8 cellular contexts compared by ENCODE assay signal in genomic region chr1:23809751-23810171, GRCh38. TPM values are rescaled to one million over a fixed set of nuclear protein-coding genes. Genes with fewer than 3 reads are reported as not detected.
DNase-seq lines count a peak whose midpoint lies in the region; ATAC-seq and TF ChIP-seq lines count a peak whose summit lies in the region.

No MANE protein-coding gene starts in this region.

- TF ChIP-seq CTCF in colonic mucosa (IDR thresholded peaks at IDR 0.05) (peak; percentile 70), lower lobe of right lung (IDR thresholded peaks at IDR 0.05) (peak; percentile 86)

- H3K4me3 ChIP-seq in colonic mucosa (no peak overlapping the region), lower lobe of right lung (no peak overlapping the region)

- intact Hi-C loops in colonic mucosa (cut with DNase I) = loop anchor here (5.0 kb wide), 2 partner anchors 58 to 108 kb away; partner anchors contain the start of gene FUCA1
- intact Hi-C loops in lower lobe of right lung (cut with DNase I) = no loop called here

- H3K27me3 ChIP-seq in colonic mucosa (no peaks in the 10 kb centered on the region), lower lobe of right lung (ENCODE audit: low read depth) (no peaks in the 10 kb centered on the region)

- H3K36me3 ChIP-seq in colonic mucosa (no peaks in the 10 kb centered on the region), lower lobe of right lung (peaks cover 59% of the 10 kb centered on the region)

- H3K9ac ChIP-seq in colonic mucosa (ENCODE audit: low read depth in 2 of 2, low read length in 2 of 2) = peak overlapping the region in 1 of 2 donors; percentile 59

- H3K9me3 ChIP-seq in colonic mucosa = no peaks in the 10 kb centered on the region
- no peaks in the 10 kb centered on the region for H3K9me3 ChIP-seq in lower lobe of right lung

- peak; percentile 48 for ATAC-seq in HG02973 (IDR thresholded peaks at IDR 0.05; ENCODE audit: unreplicated experiment)
- peak; percentile 93 for ATAC-seq in lower lobe of right lung

- H3K4me1 ChIP-seq in colonic mucosa (no peaks in the 10 kb centered on the region), lower lobe of right lung (peaks cover 13% of the 10 kb centered on the region)

- DNase-seq in ELF-1 (ENCODE audit: low read depth, low spot score) (peak; percentile 89), NCI-H460 (ENCODE audit: extremely low read depth, low read depth) (peak; percentile 46), colonic mucosa (peak; percentile 91), lower lobe of right lung (peak; percentile 83), 8988T (no peak)
- DNase-seq in activated CD4-positive, alpha-beta T cell treated with anti-CD3 and anti-CD28 coated beads for 24 hours (ENCODE audit: low read depth in 2 of 2) = peak; percentile 61 to 72
- peak; percentile 55 to 69 for DNase-seq in stimulated activated CD8-positive, alpha-beta memory T cell treated with anti-CD3 and anti-CD28 coated beads, Interleukin-2, amount 100 ng/mL, for 1 hour (ENCODE audit: low read depth in 2 of 2)

- no peak overlapping the region for H3K27ac ChIP-seq in colonic mucosa
- peak overlapping the region; percentile 19 for H3K27ac ChIP-seq in lower lobe of right lung

RNA-seq across cellular contexts. Expression of gene GALE, which starts 9.2 kb away (rescaled TPM):
- total RNA-seq in NCI-H460 (2014; rRNA removed; shearing (Covaris generic)) = 36.2 and 37.2 TPM in 2 replicates
- polyA plus RNA-seq in NCI-H460 (2014; cell fraction: nucleus; rRNA removed) = 80.6 and 91.6 TPM in 2 replicates
- total RNA-seq in colonic mucosa (100 to 1,000 TPM; 163 to 208 TPM), lower lobe of right lung (49.8 TPM)

RNA-seq across cellular contexts. Expression of gene HMGCL, which starts 15.5 kb away (rescaled TPM):
- total RNA-seq in NCI-H460 (2014; rRNA removed; shearing (Covaris generic)) = 29.1 and 30.0 TPM in 2 replicates
- polyA plus RNA-seq in NCI-H460 (2014; cell fraction: nucleus; rRNA removed) = 8.3 and 20.7 TPM in 2 replicates
- total RNA-seq in colonic mucosa (100 to 1,000 TPM in 1 of 2 donors, 10 to 100 TPM in 1; 66.2 to 110 TPM), lower lobe of right lung (39.3 TPM)

RNA-seq across cellular contexts. Expression of gene LYPLA2, which starts 18.8 kb away (rescaled TPM):
- 50.8 and 54.3 TPM in 2 replicates for total RNA-seq in NCI-H460 (2014; rRNA removed; shearing (Covaris generic))
- 54.9 and 75.9 TPM in 2 replicates for polyA plus RNA-seq in NCI-H460 (2014; cell fraction: nucleus; rRNA removed)
- 10 to 100 TPM; 76.3 to 93.7 TPM for total RNA-seq in colonic mucosa
- total RNA-seq in lower lobe of right lung = 44.2 TPM

RNA-seq across cellular contexts. Expression of gene PITHD1, which starts 31.5 kb away (rescaled TPM):
- total RNA-seq in NCI-H460 (2014; rRNA removed; shearing (Covaris generic)) = 40.1 TPM in 2 replicates
- 82.1 and 92.2 TPM in 2 replicates for polyA plus RNA-seq in NCI-H460 (2014; cell fraction: nucleus; rRNA removed)
- total RNA-seq in colonic mucosa (10 to 100 TPM; 51.5 to 51.6 TPM), lower lobe of right lung (46.6 TPM)

RNA-seq across cellular contexts. Expression of gene FUCA1, which starts 58.3 kb away (rescaled TPM):
- total RNA-seq in NCI-H460 (2014; rRNA removed; shearing (Covaris generic)) = 16.6 and 17.1 TPM in 2 replicates
- 16.1 and 22.7 TPM in 2 replicates for polyA plus RNA-seq in NCI-H460 (2014; cell fraction: nucleus; rRNA removed)
- total RNA-seq in colonic mucosa (100 to 1,000 TPM in 1 of 2 donors, 10 to 100 TPM in 1; 70.1 to 165 TPM), lower lobe of right lung (54.2 TPM)
